In the genomic region with DNA sequence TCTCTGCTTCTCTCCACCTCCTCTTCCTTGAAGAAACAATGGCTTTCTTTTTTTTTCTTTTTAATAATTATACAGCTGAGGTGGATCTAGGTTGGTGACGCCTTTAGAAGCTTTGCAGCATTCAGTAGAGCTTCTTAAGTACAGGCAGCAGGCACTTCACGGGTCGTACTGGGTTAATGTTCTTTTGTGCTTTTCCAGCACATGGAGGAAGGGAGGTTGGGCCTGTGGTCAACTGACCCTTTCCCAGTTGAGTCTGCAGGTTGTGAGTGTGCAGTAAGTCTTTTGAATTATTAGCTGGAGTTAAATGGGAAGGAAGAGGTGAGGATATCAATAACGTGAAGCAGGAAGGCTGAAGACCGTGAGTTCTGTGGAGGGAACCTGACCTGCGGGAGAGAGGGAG, we compare ENCODE assay signal across 18 cellular contexts. TPM values are rescaled to one million over a fixed set of nuclear protein-coding genes. Genes with fewer than 3 reads are reported as not detected.
DNase-seq lines count a peak whose midpoint lies in the region; ATAC-seq and TF ChIP-seq lines count a peak whose summit lies in the region.
"Had no signal": no experiment of that assay in that cellular context is flagged by ENCODE, and none has a peak within 500 bp of the region (broad histone marks: within the 10 kb centered on the region; RNA-seq: fewer than 3 reads in every experiment).

No MANE protein-coding gene starts in this region.

- H3K36me3 ChIP-seq in tibial artery, result no peaks in the 10 kb centered on the region
- H3K36me3 ChIP-seq: ovary had no signal

- no peaks in the 10 kb centered on the region for H3K9me3 Mint-ChIP-seq in stimulated activated naive CD8-positive, alpha-beta T cell treated with anti-CD3 and anti-CD28 coated beads, Interleukin-15, Interleukin-2, amounts not matched to agents 100 ng/mL and 50 ng/mL, for 24 hours
- H3K9me3 Mint-ChIP-seq in naive B cell, result no peaks in the 10 kb centered on the region

- H3K4me3 Mint-ChIP-seq in stimulated activated naive CD8-positive, alpha-beta T cell treated with anti-CD3 and anti-CD28 coated beads, Interleukin-15, Interleukin-2, amounts not matched to agents 100 ng/mL and 50 ng/mL, for 24 hours, result no peak overlapping the region
- H3K4me3 Mint-ChIP-seq in naive B cell, result no peak overlapping the region
- H3K4me3 Mint-ChIP-seq: activated CD8-positive, alpha-beta memory T cell treated with anti-CD3 and anti-CD28 coated beads, Interleukin-2, amount 10 ng/mL, durations not matched to agents 7 days and 5 days had no signal

- no peaks in the 10 kb centered on the region for H3K9me3 ChIP-seq in tibial artery
- H3K9me3 ChIP-seq: ovary had no signal

- peaks cover 0 to 70% (median 42%) of the 10 kb centered on the region in 4 donors for H3K4me1 ChIP-seq in tibial artery

- no peak overlapping the region for H3K27ac ChIP-seq in tibial artery
- H3K27ac ChIP-seq: ovary had no signal

- TF ChIP-seq CTCF in tibial artery (IDR thresholded peaks at IDR 0.05), result no peak

- ATAC-seq in stimulated activated naive CD8-positive, alpha-beta T cell treated with anti-CD3 and anti-CD28 coated beads, Interleukin-15, Interleukin-2, amounts not matched to agents 100 U/mL and 50 U/mL, for 24 hours, result no peak
- no peak for ATAC-seq in naive B cell (ENCODE audit: low read depth in 2 of 2)
- ATAC-seq in GM21423 (IDR thresholded peaks at IDR 0.05; ENCODE audit: unreplicated experiment), result no peak
- ATAC-seq: activated CD8-positive, alpha-beta memory T cell treated with anti-CD3 and anti-CD28 coated beads, Interleukin-2, amount 10 ng/mL, durations not matched to agents 7 days and 5 days; GM12878; HepG2 had no signal

- no peaks in the 10 kb centered on the region for H3K27me3 ChIP-seq in tibial artery
- H3K27me3 ChIP-seq: ovary had no signal

- no peaks in the 10 kb centered on the region for H3K27me3 Mint-ChIP-seq in stimulated activated naive CD8-positive, alpha-beta T cell treated with anti-CD3 and anti-CD28 coated beads, Interleukin-15, Interleukin-2, amounts not matched to agents 100 ng/mL and 50 ng/mL, for 24 hours
- no peaks in the 10 kb centered on the region for H3K27me3 Mint-ChIP-seq in naive B cell
- H3K27me3 Mint-ChIP-seq: activated CD8-positive, alpha-beta memory T cell treated with anti-CD3 and anti-CD28 coated beads, Interleukin-2, amount 10 ng/mL, durations not matched to agents 7 days and 5 days had no signal

- peaks cover 21% of the 10 kb centered on the region for H3K36me3 Mint-ChIP-seq in stimulated activated naive CD8-positive, alpha-beta T cell treated with anti-CD3 and anti-CD28 coated beads, Interleukin-15, Interleukin-2, amounts not matched to agents 100 ng/mL and 50 ng/mL, for 24 hours (ENCODE audit: low read depth)
- H3K36me3 Mint-ChIP-seq in naive B cell, result no peaks in the 10 kb centered on the region

- peaks cover 70% of the 10 kb centered on the region for H3K4me1 Mint-ChIP-seq in stimulated activated naive CD8-positive, alpha-beta T cell treated with anti-CD3 and anti-CD28 coated beads, Interleukin-15, Interleukin-2, amounts not matched to agents 100 ng/mL and 50 ng/mL, for 24 hours (ENCODE audit: low read depth)
- peaks cover 54 to 77% (median 72%) of the 10 kb centered on the region in 3 donors for H3K4me1 Mint-ChIP-seq in naive B cell

- no peak for DNase-seq in stimulated activated naive CD8-positive, alpha-beta T cell treated with anti-CD3 and anti-CD28 coated beads, Interleukin-15, Interleukin-2, amounts not matched to agents 100 U/mL and 50 U/mL, for 24 hours
- peak; percentile 46 for DNase-seq in dermis blood vessel endothelial cell
- DNase-seq in naive B cell, result no peak
- no peak for DNase-seq in hypothalamus (lab: John Stamatoyannopoulos, UW)
- DNase-seq in tibial artery, result no peak
- DNase-seq in iPS-NIHi11 (ENCODE audit: low spot score), result no peak
- DNase-seq: activated CD8-positive, alpha-beta memory T cell treated with anti-CD3 and anti-CD28 coated beads, Interleukin-2, amount 10 ng/mL, durations not matched to agents 7 days and 5 days; activated gamma-delta T cell treated with Interleukin-2 at 50 U/mL for 16 hours; effector memory CD4-positive, alpha-beta T cell; midbrain; NCI-H2107; ovary; stimulated activated CD4-positive, alpha-beta T cell treated with anti-CD3 and anti-CD28 coated beads, Interleukin-12 subunit alpha, Interleukin-12 subunit beta, amount 100 ng/mL, for 4 hours; T-helper 1 cell had no signal

- H3K4me3 ChIP-seq in tibial artery, result no peak overlapping the region
- H3K4me3 ChIP-seq: GM12878, ovary had no signal

- peak overlapping the region; percentile 68 for H3K27ac Mint-ChIP-seq in stimulated activated naive CD8-positive, alpha-beta T cell treated with anti-CD3 and anti-CD28 coated beads, Interleukin-15, Interleukin-2, amounts not matched to agents 100 ng/mL and 50 ng/mL, for 24 hours
- H3K27ac Mint-ChIP-seq in naive B cell, result peak overlapping the region; percentile 73 to 98 (median 92)
- H3K27ac Mint-ChIP-seq: activated CD8-positive, alpha-beta memory T cell treated with anti-CD3 and anti-CD28 coated beads, Interleukin-2, amount 10 ng/mL, durations not matched to agents 7 days and 5 days had no signal

- intact Hi-C loops in tibial artery (cut with DNase I; ENCODE audit: low total_unique reads), result loop anchor here (5.0 kb wide), 2 partner anchors 86 to 136 kb away; a partner anchor contains a TSS

RNA-seq across cellular contexts. Expression of a gene that starts 7.0 kb away (rescaled TPM):
- total RNA-seq in dermis blood vessel endothelial cell, result 52.1 and 67.3 TPM in 2 replicates
- polyA plus RNA-seq in naive B cell (ENCODE audit: low read depth in 6 of 6), result 10 to 100 TPM; 20.5 to 54.1 (median 28.4) TPM
